In genomic region chr17:19369846-19370492, GRCh38 we compare ENCODE assay signal across 8 cellular contexts. TPM values are rescaled to one million over a fixed set of nuclear protein-coding genes. Genes with fewer than 3 reads are reported as not detected.
DNase-seq lines count a peak whose midpoint lies in the region; TF ChIP-seq lines count a peak whose summit lies in the region.
"Had no signal": no experiment of that assay in that cellular context is flagged by ENCODE, and none has a peak within 500 bp of the region (broad histone marks: within the 10 kb centered on the region; RNA-seq: fewer than 3 reads in every experiment).

No MANE protein-coding gene starts in this region.

- no peaks in the 10 kb centered on the region for H3K9me3 ChIP-seq in spleen
- H3K9me3 ChIP-seq: A549 had no signal

- peak; percentile 86 for DNase-seq in activated CD4-positive, alpha-beta T cell treated with anti-CD3 and anti-CD28 coated beads, Interleukin-2, amount 10 ng/mL, durations not matched to agents 24 days and 14 days
- DNase-seq in activated CD4-positive, alpha-beta T cell treated with anti-CD3 and anti-CD28 coated beads for 48 hours: no peak
- DNase-seq in dermis microvascular lymphatic vessel endothelial cell (ENCODE audit: low read depth in 2 of 2) (peak; percentile 42 to 59), spleen (peak; percentile 82), CD1c-positive myeloid dendritic cell (ENCODE audit: extremely low spot score) (no peak), mesenteric fat pad (ENCODE audit: low spot score) (no peak)
- DNase-seq: NCI-H1436 treated with DMSO at 0.1 percent for 48 hours had no signal

- peaks cover 2% of the 10 kb centered on the region for H3K27me3 Mint-ChIP-seq in activated CD4-positive, alpha-beta T cell treated with anti-CD3 and anti-CD28 coated beads, Interleukin-2, amount 10 ng/mL, durations not matched to agents 24 days and 14 days

- peaks cover 60% of the 10 kb centered on the region for H3K4me1 Mint-ChIP-seq in activated CD4-positive, alpha-beta T cell treated with anti-CD3 and anti-CD28 coated beads, Interleukin-2, amount 10 ng/mL, durations not matched to agents 24 days and 14 days

- WGBS in spleen, 5 donors: 49 to 63% (median 53%) methylated on average over 12 of the region's 12 CpGs

- peaks cover 20 to 53% (median 39%) of the 10 kb centered on the region in 6 donors for H3K4me1 ChIP-seq in spleen

- peak overlapping the region; percentile 81 for H3K4me3 Mint-ChIP-seq in activated CD4-positive, alpha-beta T cell treated with anti-CD3 and anti-CD28 coated beads, Interleukin-2, amount 10 ng/mL, durations not matched to agents 24 days and 14 days

- peaks cover 2% of the 10 kb centered on the region for H3K36me3 Mint-ChIP-seq in activated CD4-positive, alpha-beta T cell treated with anti-CD3 and anti-CD28 coated beads, Interleukin-2, amount 10 ng/mL, durations not matched to agents 24 days and 14 days (ENCODE audit: low read depth)

- H3K9me3 Mint-ChIP-seq in activated CD4-positive, alpha-beta T cell treated with anti-CD3 and anti-CD28 coated beads, Interleukin-2, amount 10 ng/mL, durations not matched to agents 24 days and 14 days: no peaks in the 10 kb centered on the region

- H3K4me3 ChIP-seq in spleen: peak overlapping the region in 1 of 8 donors; percentile 6
- H3K4me3 ChIP-seq: A549 had no signal

- peak overlapping the region in 7 of 8 donors; percentile 13 to 84 (median 63) for H3K27ac ChIP-seq in spleen
- H3K27ac ChIP-seq: A549 had no signal

- no peaks in the 10 kb centered on the region for H3K27me3 ChIP-seq in spleen (replicated peaks in 1 of 7)

- intact Hi-C loops in activated CD4-positive, alpha-beta T cell treated with anti-CD3 and anti-CD28 coated beads, Interleukin-2, amount 10 ng/mL, durations not matched to agents 24 days and 14 days (cut with micrococcal nuclease): no loop called here
- intact Hi-C loops in spleen (cut with DNase I; ENCODE audit: low total_unique reads): no loop called here

- no peaks in the 10 kb centered on the region for H3K36me3 ChIP-seq in spleen

- TF ChIP-seq POLR2A in spleen (IDR thresholded peaks at IDR 0.05): no peak

- no peak for TF ChIP-seq CTCF in spleen (IDR thresholded peaks at IDR 0.05 in 8 of 11, conservative IDR thresholded peaks at IDR 0.05 in 3 of 11)

- H3K27ac Mint-ChIP-seq in activated CD4-positive, alpha-beta T cell treated with anti-CD3 and anti-CD28 coated beads, Interleukin-2, amount 10 ng/mL, durations not matched to agents 24 days and 14 days: peak overlapping the region; percentile 90

RNA-seq across cellular contexts. Expression of gene B9D1, which starts 7.4 kb away (rescaled TPM):
- 6.1 and 6.3 TPM in 2 replicates for total RNA-seq in activated CD4-positive, alpha-beta T cell treated with anti-CD3 and anti-CD28 coated beads, Interleukin-2, amount 10 ng/mL, durations not matched to agents 24 days and 14 days
- total RNA-seq in dermis microvascular lymphatic vessel endothelial cell (13.8 and 17.2 TPM in 2 replicates), spleen (10 to 100 TPM in 1 of 7 donors, 1 to 10 TPM in 6; 6.4 to 14.1 (median 7.3) TPM), mesenteric fat pad (7.5 TPM)
- polyA plus RNA-seq in spleen: 1 to 10 TPM; 4.3 to 8.1 (median 5.8) TPM

RNA-seq across cellular contexts. Expression of gene MAPK7, which starts 8.3 kb away (rescaled TPM):
- 20.5 and 22.6 TPM in 2 replicates for total RNA-seq in activated CD4-positive, alpha-beta T cell treated with anti-CD3 and anti-CD28 coated beads, Interleukin-2, amount 10 ng/mL, durations not matched to agents 24 days and 14 days
- total RNA-seq in dermis microvascular lymphatic vessel endothelial cell (7.2 and 12.6 TPM in 2 replicates), spleen (10 to 100 TPM; 23.1 to 56.2 (median 34.4) TPM), mesenteric fat pad (27.2 TPM)
- polyA plus RNA-seq in spleen: 10 to 100 TPM in 1 of 3 donors, 1 to 10 TPM in 2; 5.7 to 15.1 (median 6.9) TPM

RNA-seq across cellular contexts. Expression of gene MFAP4, which starts 17.0 kb away (rescaled TPM):
- not detected in 2 replicates for total RNA-seq in activated CD4-positive, alpha-beta T cell treated with anti-CD3 and anti-CD28 coated beads, Interleukin-2, amount 10 ng/mL, durations not matched to agents 24 days and 14 days
- total RNA-seq in dermis microvascular lymphatic vessel endothelial cell (not detected in 2 replicates), spleen (10 to 100 TPM; 10.1 to 41.0 (median 21.8) TPM), mesenteric fat pad (96.7 TPM)
- polyA plus RNA-seq in spleen: 10 to 100 TPM; 16.1 to 48.4 (median 17.8) TPM

RNA-seq across cellular contexts. Expression of gene RNF112, which starts 41.1 kb away (rescaled TPM):
- total RNA-seq in activated CD4-positive, alpha-beta T cell treated with anti-CD3 and anti-CD28 coated beads, Interleukin-2, amount 10 ng/mL, durations not matched to agents 24 days and 14 days: 0.40 TPM in 1 of 2 replicates, not detected in the other
- total RNA-seq in dermis microvascular lymphatic vessel endothelial cell (0.25 and 0.39 TPM in 2 replicates), spleen (1 to 10 TPM; 2.3 to 7.6 (median 2.7) TPM), mesenteric fat pad (3.9 TPM)
- 1 to 10 TPM; 1.3 to 5.9 (median 2.2) TPM for polyA plus RNA-seq in spleen

Comparison
In these comparisons a context has a peak if more than half of its experiments do, and no peak if none do; other contexts are left out.
1. DNase-seq: peak in activated CD4-positive, alpha-beta T cell treated with anti-CD3 and anti-CD28 coated beads, Interleukin-2, amount 10 ng/mL, durations not matched to agents 24 days and 14 days (single experiment), dermis microvascular lymphatic vessel endothelial cell (2 of 2) and spleen (single experiment); none in activated CD4-positive, alpha-beta T cell treated with anti-CD3 and anti-CD28 coated beads for 48 hours (single experiment), CD1c-positive myeloid dendritic cell (single experiment) and mesenteric fat pad (single experiment).
2. RNA of gene MFAP4, which starts 17.0 kb away (total RNA-seq): 96.7 TPM in mesenteric fat pad (single experiment) and 10.1 to 41.0 TPM in spleen; not detected in activated CD4-positive, alpha-beta T cell treated with anti-CD3 and anti-CD28 coated beads, Interleukin-2, amount 10 ng/mL, durations not matched to agents 24 days and 14 days and not detected in dermis microvascular lymphatic vessel endothelial cell; every median in the first group is over 10 times any median in the second.